1 cellular context compared by ENCODE assay signal in the genomic region with DNA sequence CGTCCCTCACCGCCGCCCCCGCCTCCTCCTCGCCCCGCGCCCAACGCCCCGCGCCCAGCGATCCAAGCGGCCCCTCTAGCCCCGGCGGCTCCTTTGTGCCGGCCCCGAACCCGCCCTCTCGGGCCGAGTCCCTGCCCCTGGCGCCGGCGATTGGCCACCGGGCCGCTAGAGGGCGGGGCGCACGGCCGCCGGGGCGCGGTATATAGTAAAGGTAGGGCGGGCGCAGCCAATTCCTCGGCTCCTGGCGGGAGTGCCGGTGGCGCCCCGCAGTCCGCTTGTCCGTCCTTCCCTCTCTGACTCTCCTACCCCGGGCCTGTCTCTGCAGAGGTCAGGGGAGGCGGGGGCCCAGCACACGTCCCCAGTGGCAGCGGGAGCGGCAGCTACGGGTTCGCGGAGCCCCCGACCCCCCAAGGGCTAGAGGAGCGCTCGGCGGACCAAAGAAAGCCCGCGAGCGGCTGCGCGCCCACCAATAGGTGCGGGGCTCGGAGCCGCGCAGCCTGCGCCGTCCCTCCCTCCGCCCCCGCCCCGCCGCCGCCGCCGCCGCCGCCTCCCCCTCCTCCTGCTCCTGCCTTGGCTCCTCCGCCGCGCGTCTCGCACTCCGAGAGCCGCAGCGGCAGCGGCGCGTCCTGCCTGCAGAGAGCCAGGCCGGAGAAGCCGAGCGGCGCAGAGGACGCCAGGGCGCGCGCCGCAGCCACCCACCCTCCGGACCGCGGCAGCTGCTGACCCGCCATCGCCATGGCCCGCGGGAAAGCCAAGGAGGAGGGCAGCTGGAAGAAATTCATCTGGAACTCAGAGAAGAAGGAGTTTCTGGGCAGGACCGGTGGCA.
TF ChIP-seq lines count a peak whose summit lies in the region.

A gene (plus strand): TSS at position 596 of the 826 bp plus-strand sequence. CDS start 140 bp downstream, at position 736.

TF ChIP-seq in K562, 482 proteins besides CTCF, POLR2A, EP300 and RAD21 (continued from another document and continues in another):
- TF ChIP-seq, protein P1, sequence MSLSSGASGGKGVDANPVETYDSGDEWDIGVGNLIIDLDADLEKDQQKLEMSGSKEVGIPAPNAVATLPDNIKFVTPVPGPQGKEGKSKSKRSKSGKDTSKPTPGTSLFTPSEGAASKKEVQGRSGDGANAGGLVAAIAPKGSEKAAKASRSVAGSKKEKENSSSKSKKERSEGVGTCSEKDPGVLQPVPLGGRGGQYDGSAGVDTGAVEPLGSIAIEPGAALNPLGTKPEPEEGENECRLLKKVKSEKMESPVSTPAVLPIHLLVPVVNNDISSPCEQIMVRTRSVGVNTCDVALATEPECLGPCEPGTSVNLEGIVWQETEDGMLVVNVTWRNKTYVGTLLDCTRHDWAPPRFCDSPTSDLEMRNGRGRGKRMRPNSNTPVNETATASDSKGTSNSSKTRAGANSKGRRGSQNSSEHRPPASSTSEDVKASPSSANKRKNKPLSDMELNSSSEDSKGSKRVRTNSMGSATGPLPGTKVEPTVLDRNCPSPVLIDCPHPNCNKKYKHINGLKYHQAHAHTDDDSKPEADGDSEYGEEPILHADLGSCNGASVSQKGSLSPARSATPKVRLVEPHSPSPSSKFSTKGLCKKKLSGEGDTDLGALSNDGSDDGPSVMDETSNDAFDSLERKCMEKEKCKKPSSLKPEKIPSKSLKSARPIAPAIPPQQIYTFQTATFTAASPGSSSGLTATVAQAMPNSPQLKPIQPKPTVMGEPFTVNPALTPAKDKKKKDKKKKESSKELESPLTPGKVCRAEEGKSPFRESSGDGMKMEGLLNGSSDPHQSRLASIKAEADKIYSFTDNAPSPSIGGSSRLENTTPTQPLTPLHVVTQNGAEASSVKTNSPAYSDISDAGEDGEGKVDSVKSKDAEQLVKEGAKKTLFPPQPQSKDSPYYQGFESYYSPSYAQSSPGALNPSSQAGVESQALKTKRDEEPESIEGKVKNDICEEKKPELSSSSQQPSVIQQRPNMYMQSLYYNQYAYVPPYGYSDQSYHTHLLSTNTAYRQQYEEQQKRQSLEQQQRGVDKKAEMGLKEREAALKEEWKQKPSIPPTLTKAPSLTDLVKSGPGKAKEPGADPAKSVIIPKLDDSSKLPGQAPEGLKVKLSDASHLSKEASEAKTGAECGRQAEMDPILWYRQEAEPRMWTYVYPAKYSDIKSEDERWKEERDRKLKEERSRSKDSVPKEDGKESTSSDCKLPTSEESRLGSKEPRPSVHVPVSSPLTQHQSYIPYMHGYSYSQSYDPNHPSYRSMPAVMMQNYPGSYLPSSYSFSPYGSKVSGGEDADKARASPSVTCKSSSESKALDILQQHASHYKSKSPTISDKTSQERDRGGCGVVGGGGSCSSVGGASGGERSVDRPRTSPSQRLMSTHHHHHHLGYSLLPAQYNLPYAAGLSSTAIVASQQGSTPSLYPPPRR (CRISPR knock-in tag; IDR thresholded peaks at IDR 0.05; ENCODE audit: borderline replicate concordance), result peak; percentile 42; the same call in 1 of the 2 replicates
- TF ChIP-seq POLR3G (IDR thresholded peaks at IDR 0.05; ENCODE audit: extremely low read depth, insufficient read length, insufficient replicate concordance) (no peak), TAF1 (IDR thresholded peaks at IDR 0.05; ENCODE audit: control insufficient read depth, extremely low read depth, insufficient read depth, low read length, severe bottlenecking) (peak; percentile 36), KDM5B (IDR thresholded peaks at IDR 0.05; ENCODE audit: insufficient replicate concordance, low read depth, low read length) (peak; percentile 81), CTBP1 (IDR thresholded peaks at IDR 0.05; ENCODE audit: borderline replicate concordance) (peak; percentile 96), NFIC (IDR thresholded peaks at IDR 0.05) (no peak), ILF3 (IDR thresholded peaks at IDR 0.05; ENCODE audit: borderline replicate concordance) (no peak), TGIF2 (CRISPR knock-in tag; IDR thresholded peaks at IDR 0.05) (no peak), ZBTB8A (IDR thresholded peaks at IDR 0.05; ENCODE audit: partially characterized antibody) (no peak), BRCA1 (IDR thresholded peaks at IDR 0.05) (no peak), BRCA1 (CRISPR knock-in tag; IDR thresholded peaks at IDR 0.05) (no peak), RBFOX2 (IDR thresholded peaks at IDR 0.05; ENCODE audit: low read depth, low read length) (peak; percentile 91), GATA2 (CRISPR knock-in tag; IDR thresholded peaks at IDR 0.05) (no peak), ZNF695 (CRISPR knock-in tag; IDR thresholded peaks at IDR 0.05) (no peak), IRF2 (CRISPR knock-in tag; IDR thresholded peaks at IDR 0.05) (no peak), ARHGAP35 (IDR thresholded peaks at IDR 0.05; ENCODE audit: partially characterized antibody) (no peak)
- TF ChIP-seq, protein P2, sequence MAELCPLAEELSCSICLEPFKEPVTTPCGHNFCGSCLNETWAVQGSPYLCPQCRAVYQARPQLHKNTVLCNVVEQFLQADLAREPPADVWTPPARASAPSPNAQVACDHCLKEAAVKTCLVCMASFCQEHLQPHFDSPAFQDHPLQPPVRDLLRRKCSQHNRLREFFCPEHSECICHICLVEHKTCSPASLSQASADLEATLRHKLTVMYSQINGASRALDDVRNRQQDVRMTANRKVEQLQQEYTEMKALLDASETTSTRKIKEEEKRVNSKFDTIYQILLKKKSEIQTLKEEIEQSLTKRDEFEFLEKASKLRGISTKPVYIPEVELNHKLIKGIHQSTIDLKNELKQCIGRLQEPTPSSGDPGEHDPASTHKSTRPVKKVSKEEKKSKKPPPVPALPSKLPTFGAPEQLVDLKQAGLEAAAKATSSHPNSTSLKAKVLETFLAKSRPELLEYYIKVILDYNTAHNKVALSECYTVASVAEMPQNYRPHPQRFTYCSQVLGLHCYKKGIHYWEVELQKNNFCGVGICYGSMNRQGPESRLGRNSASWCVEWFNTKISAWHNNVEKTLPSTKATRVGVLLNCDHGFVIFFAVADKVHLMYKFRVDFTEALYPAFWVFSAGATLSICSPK (IDR thresholded peaks at IDR 0.05; ENCODE audit: borderline replicate concordance), result no peak
- TF ChIP-seq, protein P3, sequence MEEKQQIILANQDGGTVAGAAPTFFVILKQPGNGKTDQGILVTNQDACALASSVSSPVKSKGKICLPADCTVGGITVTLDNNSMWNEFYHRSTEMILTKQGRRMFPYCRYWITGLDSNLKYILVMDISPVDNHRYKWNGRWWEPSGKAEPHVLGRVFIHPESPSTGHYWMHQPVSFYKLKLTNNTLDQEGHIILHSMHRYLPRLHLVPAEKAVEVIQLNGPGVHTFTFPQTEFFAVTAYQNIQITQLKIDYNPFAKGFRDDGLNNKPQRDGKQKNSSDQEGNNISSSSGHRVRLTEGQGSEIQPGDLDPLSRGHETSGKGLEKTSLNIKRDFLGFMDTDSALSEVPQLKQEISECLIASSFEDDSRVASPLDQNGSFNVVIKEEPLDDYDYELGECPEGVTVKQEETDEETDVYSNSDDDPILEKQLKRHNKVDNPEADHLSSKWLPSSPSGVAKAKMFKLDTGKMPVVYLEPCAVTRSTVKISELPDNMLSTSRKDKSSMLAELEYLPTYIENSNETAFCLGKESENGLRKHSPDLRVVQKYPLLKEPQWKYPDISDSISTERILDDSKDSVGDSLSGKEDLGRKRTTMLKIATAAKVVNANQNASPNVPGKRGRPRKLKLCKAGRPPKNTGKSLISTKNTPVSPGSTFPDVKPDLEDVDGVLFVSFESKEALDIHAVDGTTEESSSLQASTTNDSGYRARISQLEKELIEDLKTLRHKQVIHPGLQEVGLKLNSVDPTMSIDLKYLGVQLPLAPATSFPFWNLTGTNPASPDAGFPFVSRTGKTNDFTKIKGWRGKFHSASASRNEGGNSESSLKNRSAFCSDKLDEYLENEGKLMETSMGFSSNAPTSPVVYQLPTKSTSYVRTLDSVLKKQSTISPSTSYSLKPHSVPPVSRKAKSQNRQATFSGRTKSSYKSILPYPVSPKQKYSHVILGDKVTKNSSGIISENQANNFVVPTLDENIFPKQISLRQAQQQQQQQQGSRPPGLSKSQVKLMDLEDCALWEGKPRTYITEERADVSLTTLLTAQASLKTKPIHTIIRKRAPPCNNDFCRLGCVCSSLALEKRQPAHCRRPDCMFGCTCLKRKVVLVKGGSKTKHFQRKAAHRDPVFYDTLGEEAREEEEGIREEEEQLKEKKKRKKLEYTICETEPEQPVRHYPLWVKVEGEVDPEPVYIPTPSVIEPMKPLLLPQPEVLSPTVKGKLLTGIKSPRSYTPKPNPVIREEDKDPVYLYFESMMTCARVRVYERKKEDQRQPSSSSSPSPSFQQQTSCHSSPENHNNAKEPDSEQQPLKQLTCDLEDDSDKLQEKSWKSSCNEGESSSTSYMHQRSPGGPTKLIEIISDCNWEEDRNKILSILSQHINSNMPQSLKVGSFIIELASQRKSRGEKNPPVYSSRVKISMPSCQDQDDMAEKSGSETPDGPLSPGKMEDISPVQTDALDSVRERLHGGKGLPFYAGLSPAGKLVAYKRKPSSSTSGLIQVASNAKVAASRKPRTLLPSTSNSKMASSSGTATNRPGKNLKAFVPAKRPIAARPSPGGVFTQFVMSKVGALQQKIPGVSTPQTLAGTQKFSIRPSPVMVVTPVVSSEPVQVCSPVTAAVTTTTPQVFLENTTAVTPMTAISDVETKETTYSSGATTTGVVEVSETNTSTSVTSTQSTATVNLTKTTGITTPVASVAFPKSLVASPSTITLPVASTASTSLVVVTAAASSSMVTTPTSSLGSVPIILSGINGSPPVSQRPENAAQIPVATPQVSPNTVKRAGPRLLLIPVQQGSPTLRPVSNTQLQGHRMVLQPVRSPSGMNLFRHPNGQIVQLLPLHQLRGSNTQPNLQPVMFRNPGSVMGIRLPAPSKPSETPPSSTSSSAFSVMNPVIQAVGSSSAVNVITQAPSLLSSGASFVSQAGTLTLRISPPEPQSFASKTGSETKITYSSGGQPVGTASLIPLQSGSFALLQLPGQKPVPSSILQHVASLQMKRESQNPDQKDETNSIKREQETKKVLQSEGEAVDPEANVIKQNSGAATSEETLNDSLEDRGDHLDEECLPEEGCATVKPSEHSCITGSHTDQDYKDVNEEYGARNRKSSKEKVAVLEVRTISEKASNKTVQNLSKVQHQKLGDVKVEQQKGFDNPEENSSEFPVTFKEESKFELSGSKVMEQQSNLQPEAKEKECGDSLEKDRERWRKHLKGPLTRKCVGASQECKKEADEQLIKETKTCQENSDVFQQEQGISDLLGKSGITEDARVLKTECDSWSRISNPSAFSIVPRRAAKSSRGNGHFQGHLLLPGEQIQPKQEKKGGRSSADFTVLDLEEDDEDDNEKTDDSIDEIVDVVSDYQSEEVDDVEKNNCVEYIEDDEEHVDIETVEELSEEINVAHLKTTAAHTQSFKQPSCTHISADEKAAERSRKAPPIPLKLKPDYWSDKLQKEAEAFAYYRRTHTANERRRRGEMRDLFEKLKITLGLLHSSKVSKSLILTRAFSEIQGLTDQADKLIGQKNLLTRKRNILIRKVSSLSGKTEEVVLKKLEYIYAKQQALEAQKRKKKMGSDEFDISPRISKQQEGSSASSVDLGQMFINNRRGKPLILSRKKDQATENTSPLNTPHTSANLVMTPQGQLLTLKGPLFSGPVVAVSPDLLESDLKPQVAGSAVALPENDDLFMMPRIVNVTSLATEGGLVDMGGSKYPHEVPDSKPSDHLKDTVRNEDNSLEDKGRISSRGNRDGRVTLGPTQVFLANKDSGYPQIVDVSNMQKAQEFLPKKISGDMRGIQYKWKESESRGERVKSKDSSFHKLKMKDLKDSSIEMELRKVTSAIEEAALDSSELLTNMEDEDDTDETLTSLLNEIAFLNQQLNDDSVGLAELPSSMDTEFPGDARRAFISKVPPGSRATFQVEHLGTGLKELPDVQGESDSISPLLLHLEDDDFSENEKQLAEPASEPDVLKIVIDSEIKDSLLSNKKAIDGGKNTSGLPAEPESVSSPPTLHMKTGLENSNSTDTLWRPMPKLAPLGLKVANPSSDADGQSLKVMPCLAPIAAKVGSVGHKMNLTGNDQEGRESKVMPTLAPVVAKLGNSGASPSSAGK (IDR thresholded peaks at IDR 0.05), result no peak
- TF ChIP-seq, protein P4, sequence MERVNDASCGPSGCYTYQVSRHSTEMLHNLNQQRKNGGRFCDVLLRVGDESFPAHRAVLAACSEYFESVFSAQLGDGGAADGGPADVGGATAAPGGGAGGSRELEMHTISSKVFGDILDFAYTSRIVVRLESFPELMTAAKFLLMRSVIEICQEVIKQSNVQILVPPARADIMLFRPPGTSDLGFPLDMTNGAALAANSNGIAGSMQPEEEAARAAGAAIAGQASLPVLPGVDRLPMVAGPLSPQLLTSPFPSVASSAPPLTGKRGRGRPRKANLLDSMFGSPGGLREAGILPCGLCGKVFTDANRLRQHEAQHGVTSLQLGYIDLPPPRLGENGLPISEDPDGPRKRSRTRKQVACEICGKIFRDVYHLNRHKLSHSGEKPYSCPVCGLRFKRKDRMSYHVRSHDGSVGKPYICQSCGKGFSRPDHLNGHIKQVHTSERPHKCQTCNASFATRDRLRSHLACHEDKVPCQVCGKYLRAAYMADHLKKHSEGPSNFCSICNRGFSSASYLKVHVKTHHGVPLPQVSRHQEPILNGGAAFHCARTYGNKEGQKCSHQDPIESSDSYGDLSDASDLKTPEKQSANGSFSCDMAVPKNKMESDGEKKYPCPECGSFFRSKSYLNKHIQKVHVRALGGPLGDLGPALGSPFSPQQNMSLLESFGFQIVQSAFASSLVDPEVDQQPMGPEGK (CRISPR knock-in tag; IDR thresholded peaks at IDR 0.05; ENCODE audit: borderline replicate concordance), result no peak
- TF ChIP-seq, protein P5, sequence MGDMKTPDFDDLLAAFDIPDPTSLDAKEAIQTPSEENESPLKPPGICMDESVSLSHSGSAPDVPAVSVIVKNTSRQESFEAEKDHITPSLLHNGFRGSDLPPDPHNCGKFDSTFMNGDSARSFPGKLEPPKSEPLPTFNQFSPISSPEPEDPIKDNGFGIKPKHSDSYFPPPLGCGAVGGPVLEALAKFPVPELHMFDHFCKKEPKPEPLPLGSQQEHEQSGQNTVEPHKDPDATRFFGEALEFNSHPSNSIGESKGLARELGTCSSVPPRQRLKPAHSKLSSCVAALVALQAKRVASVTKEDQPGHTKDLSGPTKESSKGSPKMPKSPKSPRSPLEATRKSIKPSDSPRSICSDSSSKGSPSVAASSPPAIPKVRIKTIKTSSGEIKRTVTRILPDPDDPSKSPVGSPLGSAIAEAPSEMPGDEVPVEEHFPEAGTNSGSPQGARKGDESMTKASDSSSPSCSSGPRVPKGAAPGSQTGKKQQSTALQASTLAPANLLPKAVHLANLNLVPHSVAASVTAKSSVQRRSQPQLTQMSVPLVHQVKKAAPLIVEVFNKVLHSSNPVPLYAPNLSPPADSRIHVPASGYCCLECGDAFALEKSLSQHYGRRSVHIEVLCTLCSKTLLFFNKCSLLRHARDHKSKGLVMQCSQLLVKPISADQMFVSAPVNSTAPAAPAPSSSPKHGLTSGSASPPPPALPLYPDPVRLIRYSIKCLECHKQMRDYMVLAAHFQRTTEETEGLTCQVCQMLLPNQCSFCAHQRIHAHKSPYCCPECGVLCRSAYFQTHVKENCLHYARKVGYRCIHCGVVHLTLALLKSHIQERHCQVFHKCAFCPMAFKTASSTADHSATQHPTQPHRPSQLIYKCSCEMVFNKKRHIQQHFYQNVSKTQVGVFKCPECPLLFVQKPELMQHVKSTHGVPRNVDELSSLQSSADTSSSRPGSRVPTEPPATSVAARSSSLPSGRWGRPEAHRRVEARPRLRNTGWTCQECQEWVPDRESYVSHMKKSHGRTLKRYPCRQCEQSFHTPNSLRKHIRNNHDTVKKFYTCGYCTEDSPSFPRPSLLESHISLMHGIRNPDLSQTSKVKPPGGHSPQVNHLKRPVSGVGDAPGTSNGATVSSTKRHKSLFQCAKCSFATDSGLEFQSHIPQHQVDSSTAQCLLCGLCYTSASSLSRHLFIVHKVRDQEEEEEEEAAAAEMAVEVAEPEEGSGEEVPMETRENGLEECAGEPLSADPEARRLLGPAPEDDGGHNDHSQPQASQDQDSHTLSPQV (IDR thresholded peaks at IDR 0.05), result no peak
- TF ChIP-seq, protein P6, sequence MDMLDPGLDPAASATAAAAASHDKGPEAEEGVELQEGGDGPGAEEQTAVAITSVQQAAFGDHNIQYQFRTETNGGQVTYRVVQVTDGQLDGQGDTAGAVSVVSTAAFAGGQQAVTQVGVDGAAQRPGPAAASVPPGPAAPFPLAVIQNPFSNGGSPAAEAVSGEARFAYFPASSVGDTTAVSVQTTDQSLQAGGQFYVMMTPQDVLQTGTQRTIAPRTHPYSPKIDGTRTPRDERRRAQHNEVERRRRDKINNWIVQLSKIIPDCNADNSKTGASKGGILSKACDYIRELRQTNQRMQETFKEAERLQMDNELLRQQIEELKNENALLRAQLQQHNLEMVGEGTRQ (CRISPR knock-in tag; IDR thresholded peaks at IDR 0.05), result no peak
